ENCODE assay signal across 3 cellular contexts in the genomic region with DNA sequence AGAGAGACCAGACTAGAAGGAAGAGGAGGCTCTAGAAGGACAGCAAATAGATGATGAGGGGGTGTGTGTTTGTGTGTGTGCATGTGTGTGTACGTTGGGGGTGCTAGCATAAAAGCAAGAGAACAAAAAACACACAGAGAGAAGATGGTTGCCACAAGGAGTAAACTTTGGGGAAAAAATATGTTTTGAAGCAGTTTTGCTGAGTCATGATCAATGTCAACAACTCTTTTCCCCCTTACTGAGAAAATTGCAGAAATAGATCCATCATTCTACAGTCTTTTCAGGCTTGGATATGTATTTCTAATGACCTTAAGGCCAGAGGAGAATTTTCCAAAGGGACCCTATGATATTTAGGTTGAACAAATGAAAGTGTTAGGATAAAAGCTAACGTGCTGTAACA.
TF ChIP-seq lines count a peak whose summit lies in the region.

No MANE protein-coding gene starts in this region.

TF ChIP-seq in A549, 52 proteins besides CTCF, POLR2A, EP300 and RAD21 (continued from another document):
- TF ChIP-seq USF2 (IDR thresholded peaks at IDR 0.05): no peak

TF ChIP-seq in IMR-90, 13 proteins besides CTCF, POLR2A, EP300 and RAD21 (continued from another document):
- no peak for TF ChIP-seq MAZ (IDR thresholded peaks at IDR 0.05; ENCODE audit: borderline replicate concordance, low read depth, low read length)
- TF ChIP-seq NFE2L2 (IDR thresholded peaks at IDR 0.05; ENCODE audit: low read depth, low read length): peak; percentile 94

TF ChIP-seq in K562, 482 proteins besides CTCF, POLR2A, EP300 and RAD21 (continued from another document):
- TF ChIP-seq ZBTB40 (IDR thresholded peaks at IDR 0.05) (no peak), ZBTB40 (CRISPR knock-in tag; IDR thresholded peaks at IDR 0.05) (no peak), MAFK (IDR thresholded peaks at IDR 0.05; ENCODE audit: low read length) (peak; percentile 77; the same call in 1 of the 2 replicates), ZNF316 (IDR thresholded peaks at IDR 0.05) (peak; percentile 82), ZBTB17 (CRISPR knock-in tag; IDR thresholded peaks at IDR 0.05) (no peak), KDM4B (IDR thresholded peaks at IDR 0.05; ENCODE audit: borderline replicate concordance in 2 of 2, low read depth in 1 of 2) (no peak), KAT8 (IDR thresholded peaks at IDR 0.05; ENCODE audit: low read depth) (no peak), HMBOX1 (IDR thresholded peaks at IDR 0.05) (no peak), C11orf30 (IDR thresholded peaks at IDR 0.05; ENCODE audit: low read depth) (peak; percentile 68), CCNT2 (IDR thresholded peaks at IDR 0.05; ENCODE audit: borderline replicate concordance, extremely low read depth, insufficient read length, low read depth, low read length) (no peak), NCOA2 (IDR thresholded peaks at IDR 0.05; ENCODE audit: partially characterized antibody in 2 of 2) (no peak), MAFF (IDR thresholded peaks at IDR 0.05; ENCODE audit: low read length) (peak; percentile 79), ZNF75A (CRISPR knock-in tag; IDR thresholded peaks at IDR 0.05) (no peak), ZNF24 (IDR thresholded peaks at IDR 0.05) (no peak), SRSF9 (IDR thresholded peaks at IDR 0.05; ENCODE audit: borderline replicate concordance, low read depth, low read length) (no peak), NFE2 (IDR thresholded peaks at IDR 0.05; ENCODE audit: low read depth) (peak; percentile 69)
- TF ChIP-seq, protein P1, sequence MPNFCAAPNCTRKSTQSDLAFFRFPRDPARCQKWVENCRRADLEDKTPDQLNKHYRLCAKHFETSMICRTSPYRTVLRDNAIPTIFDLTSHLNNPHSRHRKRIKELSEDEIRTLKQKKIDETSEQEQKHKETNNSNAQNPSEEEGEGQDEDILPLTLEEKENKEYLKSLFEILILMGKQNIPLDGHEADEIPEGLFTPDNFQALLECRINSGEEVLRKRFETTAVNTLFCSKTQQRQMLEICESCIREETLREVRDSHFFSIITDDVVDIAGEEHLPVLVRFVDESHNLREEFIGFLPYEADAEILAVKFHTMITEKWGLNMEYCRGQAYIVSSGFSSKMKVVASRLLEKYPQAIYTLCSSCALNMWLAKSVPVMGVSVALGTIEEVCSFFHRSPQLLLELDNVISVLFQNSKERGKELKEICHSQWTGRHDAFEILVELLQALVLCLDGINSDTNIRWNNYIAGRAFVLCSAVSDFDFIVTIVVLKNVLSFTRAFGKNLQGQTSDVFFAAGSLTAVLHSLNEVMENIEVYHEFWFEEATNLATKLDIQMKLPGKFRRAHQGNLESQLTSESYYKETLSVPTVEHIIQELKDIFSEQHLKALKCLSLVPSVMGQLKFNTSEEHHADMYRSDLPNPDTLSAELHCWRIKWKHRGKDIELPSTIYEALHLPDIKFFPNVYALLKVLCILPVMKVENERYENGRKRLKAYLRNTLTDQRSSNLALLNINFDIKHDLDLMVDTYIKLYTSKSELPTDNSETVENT (CRISPR knock-in tag; IDR thresholded peaks at IDR 0.05): no peak
